1 cellular context compared by ENCODE assay signal in the genomic region with DNA sequence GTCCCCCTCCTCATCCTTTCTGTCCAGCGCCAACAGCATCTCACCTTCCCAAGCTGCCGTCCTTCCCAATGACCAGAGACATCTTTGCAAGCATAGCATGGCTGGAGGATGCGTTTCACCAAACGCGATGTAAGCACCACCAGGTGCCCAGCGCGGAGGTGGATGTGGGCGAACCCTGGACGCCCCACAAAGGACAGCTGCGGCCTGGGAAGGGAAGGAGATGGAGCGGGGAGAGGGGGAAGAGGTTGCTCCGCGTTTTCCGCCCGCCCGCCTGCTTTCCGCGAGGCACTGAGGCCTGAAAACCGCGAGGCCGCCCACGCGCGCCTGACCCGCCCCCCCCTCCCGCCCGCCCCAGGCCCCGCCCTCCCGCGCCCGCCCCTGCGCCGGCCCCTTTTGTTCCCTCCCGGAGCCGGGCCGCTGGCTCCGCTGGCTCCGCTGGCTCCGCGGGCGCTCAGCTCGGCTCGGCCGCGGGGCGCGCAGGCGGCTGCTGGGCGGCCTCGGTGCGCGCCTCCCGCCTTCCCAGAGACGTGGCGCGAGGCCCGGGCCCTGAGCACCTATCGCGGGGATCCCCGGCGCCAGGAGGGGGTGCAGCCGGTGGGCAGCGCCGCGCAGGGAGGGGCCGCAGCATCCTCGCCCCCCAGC.
A peak's percentile ranks its signal among the peaks of the same experiment; 100 is the strongest.
TF ChIP-seq lines count a peak whose summit lies in the region.

A gene (plus strand): TSS at position 390 of the 642 bp plus-strand sequence. CDS start 28,140 bp downstream, outside the sequence.

TF ChIP-seq in SK-N-SH, 30 proteins besides CTCF, POLR2A, EP300 and RAD21 (continued from another document):
- TF ChIP-seq, protein P1, sequence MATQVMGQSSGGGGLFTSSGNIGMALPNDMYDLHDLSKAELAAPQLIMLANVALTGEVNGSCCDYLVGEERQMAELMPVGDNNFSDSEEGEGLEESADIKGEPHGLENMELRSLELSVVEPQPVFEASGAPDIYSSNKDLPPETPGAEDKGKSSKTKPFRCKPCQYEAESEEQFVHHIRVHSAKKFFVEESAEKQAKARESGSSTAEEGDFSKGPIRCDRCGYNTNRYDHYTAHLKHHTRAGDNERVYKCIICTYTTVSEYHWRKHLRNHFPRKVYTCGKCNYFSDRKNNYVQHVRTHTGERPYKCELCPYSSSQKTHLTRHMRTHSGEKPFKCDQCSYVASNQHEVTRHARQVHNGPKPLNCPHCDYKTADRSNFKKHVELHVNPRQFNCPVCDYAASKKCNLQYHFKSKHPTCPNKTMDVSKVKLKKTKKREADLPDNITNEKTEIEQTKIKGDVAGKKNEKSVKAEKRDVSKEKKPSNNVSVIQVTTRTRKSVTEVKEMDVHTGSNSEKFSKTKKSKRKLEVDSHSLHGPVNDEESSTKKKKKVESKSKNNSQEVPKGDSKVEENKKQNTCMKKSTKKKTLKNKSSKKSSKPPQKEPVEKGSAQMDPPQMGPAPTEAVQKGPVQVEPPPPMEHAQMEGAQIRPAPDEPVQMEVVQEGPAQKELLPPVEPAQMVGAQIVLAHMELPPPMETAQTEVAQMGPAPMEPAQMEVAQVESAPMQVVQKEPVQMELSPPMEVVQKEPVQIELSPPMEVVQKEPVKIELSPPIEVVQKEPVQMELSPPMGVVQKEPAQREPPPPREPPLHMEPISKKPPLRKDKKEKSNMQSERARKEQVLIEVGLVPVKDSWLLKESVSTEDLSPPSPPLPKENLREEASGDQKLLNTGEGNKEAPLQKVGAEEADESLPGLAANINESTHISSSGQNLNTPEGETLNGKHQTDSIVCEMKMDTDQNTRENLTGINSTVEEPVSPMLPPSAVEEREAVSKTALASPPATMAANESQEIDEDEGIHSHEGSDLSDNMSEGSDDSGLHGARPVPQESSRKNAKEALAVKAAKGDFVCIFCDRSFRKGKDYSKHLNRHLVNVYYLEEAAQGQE (IDR thresholded peaks at IDR 0.05; ENCODE audit: low read depth, low read length) = no peak; the same call in 1 of the 2 replicates
- TF ChIP-seq, protein P2, sequence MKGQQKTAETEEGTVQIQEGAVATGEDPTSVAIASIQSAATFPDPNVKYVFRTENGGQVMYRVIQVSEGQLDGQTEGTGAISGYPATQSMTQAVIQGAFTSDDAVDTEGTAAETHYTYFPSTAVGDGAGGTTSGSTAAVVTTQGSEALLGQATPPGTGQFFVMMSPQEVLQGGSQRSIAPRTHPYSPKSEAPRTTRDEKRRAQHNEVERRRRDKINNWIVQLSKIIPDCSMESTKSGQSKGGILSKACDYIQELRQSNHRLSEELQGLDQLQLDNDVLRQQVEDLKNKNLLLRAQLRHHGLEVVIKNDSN (IDR thresholded peaks at IDR 0.05; ENCODE audit: borderline replicate concordance, low read depth) = no peak
- TF ChIP-seq GATA2 (CRISPR knock-in tag; IDR thresholded peaks at IDR 0.05) (no peak), TAF1 (IDR thresholded peaks at IDR 0.05; ENCODE audit: borderline replicate concordance, low read depth, low read length) (peak; percentile 51; the same call in 1 of the 2 replicates), SMC3 (IDR thresholded peaks at IDR 0.05; ENCODE audit: low read depth, low read length) (peak; percentile 23; the same call in 1 of the 2 replicates), FOSL2 (IDR thresholded peaks at IDR 0.05; ENCODE audit: borderline replicate concordance, low read depth) (no peak), MXI1 (IDR thresholded peaks at IDR 0.05; ENCODE audit: low read depth, low read length) (peak; percentile 65; the same call in 1 of the 2 replicates), CHD2 (IDR thresholded peaks at IDR 0.05; ENCODE audit: low read length, partially characterized antibody) (peak; percentile 12), EZH2phosphoT487 (IDR thresholded peaks at IDR 0.05; ENCODE audit: borderline replicate concordance, low read depth) (no peak), TCF12 (IDR thresholded peaks at IDR 0.05) (no peak), NRF1 (IDR thresholded peaks at IDR 0.05; ENCODE audit: low read depth, low read length) (peak; percentile 44)
- TF ChIP-seq, protein P3, sequence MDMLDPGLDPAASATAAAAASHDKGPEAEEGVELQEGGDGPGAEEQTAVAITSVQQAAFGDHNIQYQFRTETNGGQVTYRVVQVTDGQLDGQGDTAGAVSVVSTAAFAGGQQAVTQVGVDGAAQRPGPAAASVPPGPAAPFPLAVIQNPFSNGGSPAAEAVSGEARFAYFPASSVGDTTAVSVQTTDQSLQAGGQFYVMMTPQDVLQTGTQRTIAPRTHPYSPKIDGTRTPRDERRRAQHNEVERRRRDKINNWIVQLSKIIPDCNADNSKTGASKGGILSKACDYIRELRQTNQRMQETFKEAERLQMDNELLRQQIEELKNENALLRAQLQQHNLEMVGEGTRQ (IDR thresholded peaks at IDR 0.05; ENCODE audit: borderline replicate concordance, low read depth, low read length) = no peak
- TF ChIP-seq, protein P4, sequence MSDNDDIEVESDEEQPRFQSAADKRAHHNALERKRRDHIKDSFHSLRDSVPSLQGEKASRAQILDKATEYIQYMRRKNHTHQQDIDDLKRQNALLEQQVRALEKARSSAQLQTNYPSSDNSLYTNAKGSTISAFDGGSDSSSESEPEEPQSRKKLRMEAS (IDR thresholded peaks at IDR 0.05; ENCODE audit: low read depth) = no peak; the same call in 1 of the 2 replicates
- TF ChIP-seq, protein P5, sequence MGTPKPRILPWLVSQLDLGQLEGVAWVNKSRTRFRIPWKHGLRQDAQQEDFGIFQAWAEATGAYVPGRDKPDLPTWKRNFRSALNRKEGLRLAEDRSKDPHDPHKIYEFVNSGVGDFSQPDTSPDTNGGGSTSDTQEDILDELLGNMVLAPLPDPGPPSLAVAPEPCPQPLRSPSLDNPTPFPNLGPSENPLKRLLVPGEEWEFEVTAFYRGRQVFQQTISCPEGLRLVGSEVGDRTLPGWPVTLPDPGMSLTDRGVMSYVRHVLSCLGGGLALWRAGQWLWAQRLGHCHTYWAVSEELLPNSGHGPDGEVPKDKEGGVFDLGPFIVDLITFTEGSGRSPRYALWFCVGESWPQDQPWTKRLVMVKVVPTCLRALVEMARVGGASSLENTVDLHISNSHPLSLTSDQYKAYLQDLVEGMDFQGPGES (IDR thresholded peaks at IDR 0.05; ENCODE audit: low read depth, low read length) = no peak
